ENCODE assay signal across 8 cellular contexts in the genomic region with DNA sequence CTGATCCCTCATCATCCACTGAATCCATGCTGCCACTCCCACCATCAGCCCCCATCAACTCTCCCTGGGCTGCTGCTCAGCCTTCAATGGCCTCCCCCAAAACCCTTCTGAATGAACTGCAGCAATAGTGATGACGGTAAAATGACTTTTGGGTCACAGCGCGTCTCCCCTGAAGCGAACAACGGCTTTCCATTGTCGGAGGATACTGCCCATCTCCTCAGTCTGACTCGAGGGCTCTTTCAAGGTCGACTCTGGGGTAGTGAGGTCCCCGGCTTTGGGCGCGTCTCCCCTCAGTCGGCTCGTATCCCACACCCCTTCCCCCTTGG. TPM values are rescaled to one million over a fixed set of nuclear protein-coding genes. Genes with fewer than 3 reads are reported as not detected.
DNase-seq lines count a peak whose midpoint lies in the region; ATAC-seq, FAIRE-seq and TF ChIP-seq lines count a peak whose summit lies in the region.

No MANE protein-coding gene starts in this region.

- no peak for FAIRE-seq in HepG2 (lab: Jason Lieb, UNC)

- TF ChIP-seq EP300 in HepG2 (IDR thresholded peaks at IDR 0.05; ENCODE audit: low read depth in 2 of 2, low read length in 2 of 2) (no peak), HepG2 (CRISPR knock-in tag; IDR thresholded peaks at IDR 0.05; ENCODE audit: borderline replicate concordance) (no peak)

- H3K4me1 ChIP-seq in adrenal gland (replicated peaks in 1 of 2) (peaks cover 6 to 13% of the 10 kb centered on the region in 2 donors), HepG2 (ENCODE audit: insufficient read depth, low read length) (peaks cover 28% of the 10 kb centered on the region), thymus (ENCODE audit: control insufficient read depth, insufficient read depth, low read length) (peaks cover 17% of the 10 kb centered on the region)

- no peak for TF ChIP-seq CTCF in adrenal gland (IDR thresholded peaks at IDR 0.05)
- no peak for TF ChIP-seq CTCF in HepG2 (CRISPR knock-in tag; IDR thresholded peaks at IDR 0.05)

- peak overlapping the region; percentile 95 for H3K4me3 Mint-ChIP-seq in activated CD4-positive, alpha-beta T cell treated with anti-CD3 and anti-CD28 coated beads, Interleukin-2, amount 10 ng/mL, durations not matched to agents 24 days and 14 days

- TSS peak; percentile 97 for BruUV-seq in HepG2 (replicated peaks; lab: Mats Ljungman, UMichigan)

- no peaks in the 10 kb centered on the region for H3K27me3 Mint-ChIP-seq in activated CD4-positive, alpha-beta T cell treated with anti-CD3 and anti-CD28 coated beads, Interleukin-2, amount 10 ng/mL, durations not matched to agents 24 days and 14 days

- H3K4me3 ChIP-seq in adrenal gland (peak overlapping the region in 3 of 4 donors; percentile 3 to 82 (median 52)), HepG2 (replicated peaks in 1 of 3; ENCODE audit: insufficient read depth in 1 of 3, low read depth in 2 of 3, low read length in 3 of 3) (peak overlapping the region; percentile 65 to 84 (median 83)), thymus (ENCODE audit: low read length) (peak overlapping the region; percentile 68)

- H3K9ac ChIP-seq in HepG2 (ENCODE audit: insufficient read depth, low read depth, low read length), result peak overlapping the region; percentile 78

- intact Hi-C loops in activated CD4-positive, alpha-beta T cell treated with anti-CD3 and anti-CD28 coated beads, Interleukin-2, amount 10 ng/mL, durations not matched to agents 24 days and 14 days (cut with micrococcal nuclease), result loop anchor here (1.0 to 10.0 kb wide), 9 partner anchors 60 to 564 kb away; a partner anchor contains a TSS
- intact Hi-C loops in adrenal gland (cut with DNase I), result no loop called here
- intact Hi-C loops in HepG2 (cut with micrococcal nuclease; ENCODE audit: unreplicated experiment), result loop anchor here (1.0 to 2.0 kb wide), 3 partner anchors 50 to 144 kb away; no protein-coding TSS in a partner anchor

- no peak for ATAC-seq in HepG2

- H3K36me3 ChIP-seq in adrenal gland (replicated peaks in 1 of 2) (no peaks in the 10 kb centered on the region), HepG2 (replicated peaks in 1 of 2; ENCODE audit: control insufficient read depth in 1 of 2, insufficient read depth in 2 of 2, low read length in 2 of 2) (no peaks in the 10 kb centered on the region), thymus (ENCODE audit: control insufficient read depth, insufficient read depth) (no peaks in the 10 kb centered on the region)

- H4K20me1 ChIP-seq in HepG2 (ENCODE audit: insufficient read depth, low read length), result no peaks in the 10 kb centered on the region

- H3K27ac ChIP-seq in adrenal gland, result peak overlapping the region in 2 of 5 donors; percentile 74 to 86
- H3K27ac ChIP-seq in HepG2 (ENCODE audit: extremely low read length, insufficient read depth, low read length), result peak overlapping the region; percentile 34
- peak overlapping the region; percentile 77 for H3K27ac ChIP-seq in thymus (ENCODE audit: low read depth)

- POLR2A ChIA-PET in HepG2 (lab: Yijun Ruan, JAX), result interaction anchor here (0.8 to 4.5 kb wide), 14 partner anchors 12 to 199 kb away, joined by 3 to 22 read pairs (median 4); a partner anchor contains a TSS

- H3K79me2 ChIP-seq in HepG2 (ENCODE audit: insufficient read depth, low read length), result no peaks in the 10 kb centered on the region

- TF ChIP-seq POLR2A in adrenal gland (IDR thresholded peaks at IDR 0.05), result no peak
- no peak for TF ChIP-seq POLR2A in HepG2 (IDR thresholded peaks at IDR 0.05; ENCODE audit: insufficient read depth in 1 of 2, low read depth in 2 of 2, low read length in 2 of 2)

- H3K36me3 Mint-ChIP-seq in activated CD4-positive, alpha-beta T cell treated with anti-CD3 and anti-CD28 coated beads, Interleukin-2, amount 10 ng/mL, durations not matched to agents 24 days and 14 days (ENCODE audit: low read depth), result peaks cover 4% of the 10 kb centered on the region

- no peak overlapping the region for H2AFZ ChIP-seq in HepG2 (ENCODE audit: low read length)

- TF ChIP-seq RAD21 in HepG2 (CRISPR knock-in tag; IDR thresholded peaks at IDR 0.05), result no peak

- H3K4me2 ChIP-seq in HepG2 (ENCODE audit: low read depth, low read length), result peak overlapping the region; percentile 84

- WGBS in adrenal gland, 4 donors, result 6 to 16% (median 10%) methylated on average over 13 of the region's 13 CpGs; no CpG with 5 or more reads in 1 of the 4 donors
- 3% methylated on average over 13 of the region's 13 CpGs for WGBS in HepG2 (ENCODE audit: low lambda C conversion rate)
- 7% methylated on average over 13 of the region's 13 CpGs for WGBS in thymus

- peaks cover 58% of the 10 kb centered on the region for H3K4me1 Mint-ChIP-seq in activated CD4-positive, alpha-beta T cell treated with anti-CD3 and anti-CD28 coated beads, Interleukin-2, amount 10 ng/mL, durations not matched to agents 24 days and 14 days

- CTCF ChIA-PET in HepG2 (lab: Yijun Ruan, JAX; ENCODE audit: low intra/inter-chr PET ratio, low total read pairs), result interaction anchor here (1.5 to 1.9 kb wide), 4 partner anchors 50 to 144 kb away, joined by 6 to 9 read pairs (median 7); no protein-coding TSS in a partner anchor

- no peaks in the 10 kb centered on the region for H3K9me3 Mint-ChIP-seq in activated CD4-positive, alpha-beta T cell treated with anti-CD3 and anti-CD28 coated beads, Interleukin-2, amount 10 ng/mL, durations not matched to agents 24 days and 14 days

- H3K27me3 ChIP-seq in adrenal gland (no peaks in the 10 kb centered on the region), HepG2 (ENCODE audit: control insufficient read depth in 1 of 2, insufficient read depth in 2 of 2, low read length in 2 of 2) (no peaks in the 10 kb centered on the region), thymus (ENCODE audit: control insufficient read depth, insufficient read depth) (no peaks in the 10 kb centered on the region)

- peak overlapping the region; percentile 96 for H3K27ac Mint-ChIP-seq in activated CD4-positive, alpha-beta T cell treated with anti-CD3 and anti-CD28 coated beads, Interleukin-2, amount 10 ng/mL, durations not matched to agents 24 days and 14 days

- no peak for DNase-seq in activated CD4-positive, alpha-beta T cell treated with anti-CD3 and anti-CD28 coated beads, Interleukin-2, amount 10 ng/mL, durations not matched to agents 24 days and 14 days
- no peak for DNase-seq in activated CD4-positive, alpha-beta T cell treated with anti-CD3 and anti-CD28 coated beads, Interleukin-2, amount 50 U/mL, for 4 hours
- DNase-seq in adrenal gland (no peak), HepG2 (ENCODE audit: low spot score) (no peak), GM19240 (ENCODE audit: insufficient read length, low spot score) (no peak), cerebellar cortex (ENCODE audit: low spot score) (no peak), SHP77 treated with DMSO at 0.1 percent for 48 hours (lab: John Stamatoyannopoulos, UW) (no peak)

- in situ Hi-C loops in HepG2 (cut with HindIII; ENCODE audit: extremely low pct_ligation_motif_present, low pct_unique_long_range_greater_than_20kb), result no loop called here

- no peaks in the 10 kb centered on the region for H3K9me3 ChIP-seq in adrenal gland (replicated peaks in 1 of 3)
- H3K9me3 ChIP-seq in HepG2 (ENCODE audit: low read length), result no peaks in the 10 kb centered on the region
- H3K9me3 ChIP-seq in thymus (ENCODE audit: control insufficient read depth), result no peaks in the 10 kb centered on the region

TF ChIP-seq in HepG2, 621 proteins besides CTCF, POLR2A, EP300 and RAD21 (continues in another document):
- no peak for TF ChIP-seq ZSCAN21 (CRISPR knock-in tag; IDR thresholded peaks at IDR 0.05; ENCODE audit: borderline replicate concordance)

RNA-seq across cellular contexts. Expression of a gene that starts 57.2 kb away (rescaled TPM):
- 14.5 and 17.8 TPM in 2 replicates for total RNA-seq in activated CD4-positive, alpha-beta T cell treated with anti-CD3 and anti-CD28 coated beads, Interleukin-2, amount 10 ng/mL, durations not matched to agents 24 days and 14 days
- total RNA-seq in adrenal gland, result 100 to 1,000 TPM; 116 to 231 (median 167) TPM
- 10 to 100 TPM; 12.0 to 73.9 (median 14.5) TPM for polyA plus RNA-seq in adrenal gland
- total RNA-seq in HepG2 (2016; rRNA removed; fragmentation: Illumina TruSeq; extraction: Trizol), result 51.7 and 77.9 TPM in 2 replicates
- 8.0 and 8.8 TPM in 2 replicates for total RNA-seq in HepG2 (2016; cell fraction: cytosol; rRNA removed; fragmentation: Illumina TruSeq; extraction: Trizol; ENCODE audit: low read depth)
- total RNA-seq in HepG2 (2016; cell fraction: insoluble cytoplasmic fraction; rRNA removed; fragmentation: Illumina TruSeq; extraction: Trizol), result 47.2 and 73.5 TPM in 2 replicates
- total RNA-seq in HepG2 (2016; cell fraction: membrane; rRNA removed; fragmentation: Illumina TruSeq; extraction: Trizol), result 24.0 and 25.0 TPM in 2 replicates
- 50.9 and 56.2 TPM in 2 replicates for total RNA-seq in HepG2 (2016; cell fraction: nucleus; rRNA removed; fragmentation: Illumina TruSeq; extraction: Trizol)
- polyA plus RNA-seq in HepG2 (2011; rRNA removed), result 20.4 and 26.8 TPM in 2 replicates
- 14.8 and 18.8 TPM in 2 replicates for polyA plus RNA-seq in HepG2 (2011; cell fraction: cytosol; rRNA removed)
- 26.0 and 30.5 TPM in 2 replicates for polyA plus RNA-seq in HepG2 (2011; cell fraction: nucleus; rRNA removed)
- 30.3 and 41.4 TPM in 2 replicates for polyA plus RNA-seq in HepG2 (2012)
- polyA plus RNA-seq in HepG2 (2016; cell fraction: cytosol; fragmentation: Illumina TruSeq; extraction: Trizol; ENCODE audit: low read depth), result 0.80 and 1.00 TPM in 2 replicates
- polyA plus RNA-seq in HepG2 (2016; cell fraction: insoluble cytoplasmic fraction; fragmentation: Illumina TruSeq; extraction: Trizol; ENCODE audit: low read depth), result 32.5 and 33.4 TPM in 2 replicates
- polyA plus RNA-seq in HepG2 (2016; cell fraction: membrane; fragmentation: Illumina TruSeq; extraction: Trizol; ENCODE audit: low read depth), result 2.7 and 3.4 TPM in 2 replicates
- polyA plus RNA-seq in HepG2 (2016; cell fraction: nucleus; fragmentation: Illumina TruSeq; extraction: Trizol; ENCODE audit: insufficient read depth, low read depth), result 35.8 and 35.9 TPM in 2 replicates
- 48.8 and 66.3 TPM in 2 replicates for polyA minus RNA-seq in HepG2 (2011; rRNA and poly(A)+ RNA removed; ENCODE audit: low replicate concordance)
- polyA minus RNA-seq in HepG2 (2011; cell fraction: cytosol; rRNA and poly(A)+ RNA removed), result 52.1 and 52.3 TPM in 2 replicates
- polyA minus RNA-seq in HepG2 (2011; cell fraction: nucleus; rRNA and poly(A)+ RNA removed), result 130 and 149 TPM in 2 replicates
- 11.0 TPM for polyA plus RNA-seq in thymus

Comparison
In these comparisons a context has a peak if more than half of its experiments do, and no peak if none do; other contexts are left out.
1. intact Hi-C loops: an anchor here in activated CD4-positive, alpha-beta T cell treated with anti-CD3 and anti-CD28 coated beads, Interleukin-2, amount 10 ng/mL, durations not matched to agents 24 days and 14 days (1.0 to 10.0 kb wide) and HepG2 (1.0 to 2.0 kb wide); none called in adrenal gland.